16 cellular contexts compared by ENCODE assay signal in the genomic region with DNA sequence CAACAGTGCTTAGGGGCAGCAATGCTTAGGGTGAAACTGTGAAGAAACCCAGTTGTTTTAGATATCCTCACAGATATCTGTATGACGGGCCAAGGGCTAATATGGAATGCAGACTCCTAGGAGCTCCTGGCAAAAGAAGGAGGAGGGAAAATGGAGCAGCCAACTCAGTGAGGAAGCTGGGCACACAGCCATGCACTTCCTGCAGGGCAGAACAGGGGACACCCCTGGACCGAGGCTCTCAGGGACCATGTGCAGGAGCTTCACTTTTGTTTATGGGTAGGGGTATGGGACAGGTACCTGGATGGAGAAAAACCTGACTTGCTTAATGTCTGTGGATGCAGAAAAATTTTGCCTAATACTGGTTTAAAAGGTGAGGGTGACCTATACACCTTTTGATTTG.
"Had no signal": no experiment of that assay in that cellular context is flagged by ENCODE, and none has a peak within 500 bp of the region (broad histone marks: within the 10 kb centered on the region; RNA-seq: fewer than 3 reads in every experiment).

No MANE protein-coding gene starts in this region.

- H3K36me3 ChIP-seq: cardiac muscle cell, transverse colon had no signal

- H3K27ac ChIP-seq: cardiac muscle cell, esophagus muscularis mucosa, lower lobe of right lung, transverse colon had no signal

- H3K9me3 ChIP-seq: esophagus muscularis mucosa, lower lobe of right lung, transverse colon had no signal

- DNase-seq: activated CD4-positive, alpha-beta T cell treated with anti-CD3 and anti-CD28 coated beads, Interleukin-2, amount 50 U/mL, for 1 hour; activated CD4-positive, CD25-positive, alpha-beta regulatory T cell treated with anti-CD3 and anti-CD28 coated beads, Interleukin-2, amount 50 U/mL, for 72 hours; activated CD8-positive, alpha-beta memory T cell treated with anti-CD3 and anti-CD28 coated beads, Interleukin-2, amount 50 U/mL, for 48 hours; activated naive CD8-positive, alpha-beta T cell treated with anti-CD3 and anti-CD28 coated beads for 36 hours; amniotic stem cell; cortex of kidney; effector CD4-positive, alpha-beta T cell; lower lobe of right lung; nephron progenitor cell; retina; stimulated activated CD8-positive, alpha-beta memory T cell treated with anti-CD3 and anti-CD28 coated beads, Interleukin-4, amount 100 ng/mL, for 48 hours; stimulated activated naive CD4-positive, alpha-beta T cell treated with Interleukin-2 at 50 U/mL for 16 hours; T1000; transverse colon had no signal

- H3K4me3 ChIP-seq: cardiac muscle cell, esophagus muscularis mucosa, lower lobe of right lung, transverse colon had no signal

- H3K27me3 ChIP-seq: cardiac muscle cell, esophagus muscularis mucosa, transverse colon had no signal

- H3K4me1 ChIP-seq: lower lobe of right lung had no signal
